11 cellular contexts compared by ENCODE assay signal in the genomic region with DNA sequence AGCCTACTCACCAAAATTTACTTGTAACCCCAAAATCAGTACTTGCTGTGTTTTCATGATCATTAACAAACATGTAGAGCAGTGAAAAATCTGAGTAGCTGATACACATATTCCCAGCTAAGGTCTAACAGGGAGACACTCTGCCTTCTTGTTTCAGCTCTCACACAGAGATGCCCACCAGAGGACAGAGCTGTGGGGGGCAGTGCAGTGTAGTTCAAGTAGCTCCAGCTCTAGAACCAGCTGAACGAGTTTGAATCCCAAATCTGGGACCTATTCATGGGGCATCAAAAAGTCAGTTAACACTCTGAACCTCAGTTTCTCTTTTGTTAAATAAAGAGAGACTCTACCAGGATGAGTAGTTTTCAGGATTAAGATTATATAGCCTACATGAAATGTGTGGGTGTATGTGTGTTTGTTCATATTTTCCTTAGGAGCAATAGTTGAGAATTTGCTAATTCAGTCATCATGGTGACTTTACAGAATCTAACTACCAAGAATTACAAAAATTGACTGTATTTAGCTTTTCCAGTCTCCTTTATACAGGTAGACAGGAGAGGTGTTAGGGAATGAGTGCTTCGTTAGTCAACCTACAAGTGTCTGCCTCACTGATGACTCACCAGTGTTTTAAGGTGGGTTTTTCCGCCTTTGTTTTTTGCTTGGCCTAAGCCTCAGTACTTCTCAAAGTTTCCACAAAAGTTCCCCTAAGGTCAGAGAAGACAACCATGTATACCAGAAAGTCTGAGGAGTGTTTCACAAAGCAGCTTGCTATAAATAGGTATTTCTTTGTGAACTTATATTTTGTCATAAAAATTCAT.
DNase-seq lines count a peak whose midpoint lies in the region; ATAC-seq and TF ChIP-seq lines count a peak whose summit lies in the region.
"Had no signal": no experiment of that assay in that cellular context is flagged by ENCODE, and none has a peak within 500 bp of the region (broad histone marks: within the 10 kb centered on the region; RNA-seq: fewer than 3 reads in every experiment).

No MANE protein-coding gene starts in this region.

- no peak for DNase-seq in activated CD4-positive, CD25-positive, alpha-beta regulatory T cell (lab: John Stamatoyannopoulos, UW)
- DNase-seq in WTC11 (ENCODE audit: low spot score) (no peak), renal cortical epithelial cell (ENCODE audit: low read depth) (peak; percentile 83), midbrain (lab: John Stamatoyannopoulos, UW) (no peak), NAMALWA (ENCODE audit: low spot score) (no peak), NCI-H345 treated with DMSO at 0.1 percent for 48 hours (lab: John Stamatoyannopoulos, UW; ENCODE audit: unreplicated experiment) (no peak)
- DNase-seq: KBM-7 had no signal

- POLR2A ChIA-PET in WTC11 (lab: Charles Lee) = no interaction called here

- CTCF ChIA-PET in WTC11 (lab: Charles Lee) = no interaction called here

- no peaks in the 10 kb centered on the region; the same call in 1 of the 2 replicates for H3K9me3 Mint-ChIP-seq in WTC11
- H3K9me3 Mint-ChIP-seq: brain, type B pancreatic cell had no signal

- no peak for TF ChIP-seq CTCF in WTC11 (IDR thresholded peaks at IDR 0.05)

- H3K27me3 Mint-ChIP-seq in WTC11 (ENCODE audit: low read depth) = no peaks in the 10 kb centered on the region
- H3K27me3 Mint-ChIP-seq: brain, type B pancreatic cell had no signal

- ATAC-seq in activated CD4-positive, CD25-positive, alpha-beta regulatory T cell treated with anti-CD3 and anti-CD28 coated beads, Interleukin-2, amount 50 U/mL, for 24 hours = peak; percentile 92 to 94
- ATAC-seq in HG02759 (IDR thresholded peaks at IDR 0.05; ENCODE audit: unreplicated experiment) (peak; percentile 86), WTC11 (peak; percentile 47)

- H3K4me1 Mint-ChIP-seq in WTC11 = peaks cover 13% of the 10 kb centered on the region
- H3K4me1 Mint-ChIP-seq: brain had no signal

- H3K4me3 Mint-ChIP-seq in WTC11 = no peak overlapping the region
- H3K4me3 Mint-ChIP-seq: brain, type B pancreatic cell had no signal

- H3K36me3 Mint-ChIP-seq in WTC11 = no peaks in the 10 kb centered on the region
- H3K36me3 Mint-ChIP-seq: brain had no signal

- H3K27ac Mint-ChIP-seq in WTC11 = no peak overlapping the region
- H3K27ac Mint-ChIP-seq: brain, type B pancreatic cell had no signal

TF ChIP-seq in WTC11, 78 proteins besides CTCF, POLR2A, EP300 and RAD21:
- TF ChIP-seq, protein P1, sequence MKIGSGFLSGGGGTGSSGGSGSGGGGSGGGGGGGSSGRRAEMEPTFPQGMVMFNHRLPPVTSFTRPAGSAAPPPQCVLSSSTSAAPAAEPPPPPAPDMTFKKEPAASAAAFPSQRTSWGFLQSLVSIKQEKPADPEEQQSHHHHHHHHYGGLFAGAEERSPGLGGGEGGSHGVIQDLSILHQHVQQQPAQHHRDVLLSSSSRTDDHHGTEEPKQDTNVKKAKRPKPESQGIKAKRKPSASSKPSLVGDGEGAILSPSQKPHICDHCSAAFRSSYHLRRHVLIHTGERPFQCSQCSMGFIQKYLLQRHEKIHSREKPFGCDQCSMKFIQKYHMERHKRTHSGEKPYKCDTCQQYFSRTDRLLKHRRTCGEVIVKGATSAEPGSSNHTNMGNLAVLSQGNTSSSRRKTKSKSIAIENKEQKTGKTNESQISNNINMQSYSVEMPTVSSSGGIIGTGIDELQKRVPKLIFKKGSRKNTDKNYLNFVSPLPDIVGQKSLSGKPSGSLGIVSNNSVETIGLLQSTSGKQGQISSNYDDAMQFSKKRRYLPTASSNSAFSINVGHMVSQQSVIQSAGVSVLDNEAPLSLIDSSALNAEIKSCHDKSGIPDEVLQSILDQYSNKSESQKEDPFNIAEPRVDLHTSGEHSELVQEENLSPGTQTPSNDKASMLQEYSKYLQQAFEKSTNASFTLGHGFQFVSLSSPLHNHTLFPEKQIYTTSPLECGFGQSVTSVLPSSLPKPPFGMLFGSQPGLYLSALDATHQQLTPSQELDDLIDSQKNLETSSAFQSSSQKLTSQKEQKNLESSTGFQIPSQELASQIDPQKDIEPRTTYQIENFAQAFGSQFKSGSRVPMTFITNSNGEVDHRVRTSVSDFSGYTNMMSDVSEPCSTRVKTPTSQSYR (CRISPR knock-in tag; IDR thresholded peaks at IDR 0.05) = no peak
- TF ChIP-seq GTF2I (CRISPR knock-in tag; conservative IDR thresholded peaks at IDR 0.05) = no peak
- TF ChIP-seq, protein P2, sequence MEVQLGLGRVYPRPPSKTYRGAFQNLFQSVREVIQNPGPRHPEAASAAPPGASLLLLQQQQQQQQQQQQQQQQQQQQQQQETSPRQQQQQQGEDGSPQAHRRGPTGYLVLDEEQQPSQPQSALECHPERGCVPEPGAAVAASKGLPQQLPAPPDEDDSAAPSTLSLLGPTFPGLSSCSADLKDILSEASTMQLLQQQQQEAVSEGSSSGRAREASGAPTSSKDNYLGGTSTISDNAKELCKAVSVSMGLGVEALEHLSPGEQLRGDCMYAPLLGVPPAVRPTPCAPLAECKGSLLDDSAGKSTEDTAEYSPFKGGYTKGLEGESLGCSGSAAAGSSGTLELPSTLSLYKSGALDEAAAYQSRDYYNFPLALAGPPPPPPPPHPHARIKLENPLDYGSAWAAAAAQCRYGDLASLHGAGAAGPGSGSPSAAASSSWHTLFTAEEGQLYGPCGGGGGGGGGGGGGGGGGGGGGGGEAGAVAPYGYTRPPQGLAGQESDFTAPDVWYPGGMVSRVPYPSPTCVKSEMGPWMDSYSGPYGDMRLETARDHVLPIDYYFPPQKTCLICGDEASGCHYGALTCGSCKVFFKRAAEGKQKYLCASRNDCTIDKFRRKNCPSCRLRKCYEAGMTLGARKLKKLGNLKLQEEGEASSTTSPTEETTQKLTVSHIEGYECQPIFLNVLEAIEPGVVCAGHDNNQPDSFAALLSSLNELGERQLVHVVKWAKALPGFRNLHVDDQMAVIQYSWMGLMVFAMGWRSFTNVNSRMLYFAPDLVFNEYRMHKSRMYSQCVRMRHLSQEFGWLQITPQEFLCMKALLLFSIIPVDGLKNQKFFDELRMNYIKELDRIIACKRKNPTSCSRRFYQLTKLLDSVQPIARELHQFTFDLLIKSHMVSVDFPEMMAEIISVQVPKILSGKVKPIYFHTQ (CRISPR knock-in tag; IDR thresholded peaks at IDR 0.05) = no peak
- TF ChIP-seq JUN (CRISPR knock-in tag; IDR thresholded peaks at IDR 0.05) = no peak
